8 cellular contexts compared by ENCODE assay signal in genomic region chr7:43260980-43261878, GRCh38.
DNase-seq lines count a peak whose midpoint lies in the region; ATAC-seq and TF ChIP-seq lines count a peak whose summit lies in the region.

No MANE protein-coding gene starts in this region.

- no peak overlapping the region for H3K9ac ChIP-seq in neural progenitor cell

- H4K20me1 ChIP-seq in neural progenitor cell (ENCODE audit: low read depth): no peaks in the 10 kb centered on the region

- TF ChIP-seq RAD21 in Ishikawa (IDR thresholded peaks at IDR 0.05; ENCODE audit: low read depth): peak; percentile 94

- no peak overlapping the region for H3K27ac Mint-ChIP-seq in CD4-positive, alpha-beta T cell
- H3K27ac Mint-ChIP-seq in activated T-cell treated with anti-CD3 and anti-CD28 coated beads, Interleukin-2, amount 50 U/mL, for 24 hours: no peak overlapping the region
- H3K27ac Mint-ChIP-seq in neural progenitor cell: no peak overlapping the region

- H3K36me3 ChIP-seq in Panc1 (ENCODE audit: control insufficient read depth, insufficient read depth, low read length) (no peaks in the 10 kb centered on the region), neural progenitor cell (no peaks in the 10 kb centered on the region), stomach (no peaks in the 10 kb centered on the region)

- peak; percentile 24 to 62 (median 38) for DNase-seq in CD4-positive, alpha-beta T cell
- DNase-seq in Panc1 (ENCODE audit: low read depth, low spot score) (peak; percentile 65), fibroblast of peridontal ligament (ENCODE audit: extremely low read depth) (peak; percentile 90), neural progenitor cell (ENCODE audit: low spot score) (peak; percentile 92), stomach (peak; percentile 78)
- peak; percentile 68 for DNase-seq in activated T-cell treated with anti-CD3 and anti-CD28 coated beads, Interleukin-2, amount 50 U/mL, for 24 hours

- no peak overlapping the region for H3K4me2 ChIP-seq in neural progenitor cell

- BruUV-seq in Panc1 (replicated peaks; lab: Mats Ljungman, UMichigan): no TSS peak

- intact Hi-C loops in CD4-positive, alpha-beta T cell (cut with DNase I, micrococcal nuclease): loop anchor here (2.0 to 10.0 kb wide), 3 partner anchors 316 to 460 kb away; no protein-coding TSS in a partner anchor
- intact Hi-C loops in Panc1 (cut with micrococcal nuclease; ENCODE audit: unreplicated experiment) (loop anchor here (1.0 kb wide), 1 partner anchor 320 kb away; no protein-coding TSS in a partner anchor), stomach (cut with DNase I; ENCODE audit: low total_unique reads) (loop anchor here (5.0 kb wide), 1 partner anchor 319 kb away; no protein-coding TSS in a partner anchor)

- no peak overlapping the region for H2AFZ ChIP-seq in neural progenitor cell (replicated peaks)

- H3K4me3 ChIP-seq in Panc1 (ENCODE audit: low read depth in 2 of 2, low read length in 2 of 2): no peak overlapping the region
- H3K4me3 ChIP-seq in neural progenitor cell: no peak overlapping the region
- H3K4me3 ChIP-seq in stomach: no peak overlapping the region

- 20 to 31% (median 23%) methylated on average over 8 of the region's 8 CpGs for WGBS in stomach, 5 donors

- H3K27me3 Mint-ChIP-seq in CD4-positive, alpha-beta T cell: peaks cover 24% of the 10 kb centered on the region
- H3K27me3 Mint-ChIP-seq in activated T-cell treated with anti-CD3 and anti-CD28 coated beads, Interleukin-2, amount 50 U/mL, for 24 hours: peaks cover 22% of the 10 kb centered on the region
- no peaks in the 10 kb centered on the region for H3K27me3 Mint-ChIP-seq in neural progenitor cell (ENCODE audit: insufficient read depth, low read depth)

- no peak overlapping the region for H3K4me3 Mint-ChIP-seq in CD4-positive, alpha-beta T cell
- no peak overlapping the region for H3K4me3 Mint-ChIP-seq in activated T-cell treated with anti-CD3 and anti-CD28 coated beads, Interleukin-2, amount 50 U/mL, for 24 hours
- no peak overlapping the region for H3K4me3 Mint-ChIP-seq in neural progenitor cell

- no peak for TF ChIP-seq EP300 in Ishikawa (IDR thresholded peaks at IDR 0.05; ENCODE audit: borderline replicate concordance)
- TF ChIP-seq EP300 in stomach (IDR thresholded peaks at IDR 0.05): no peak

- H3K36me3 Mint-ChIP-seq in CD4-positive, alpha-beta T cell (ENCODE audit: low read depth): no peaks in the 10 kb centered on the region
- H3K36me3 Mint-ChIP-seq in activated T-cell treated with anti-CD3 and anti-CD28 coated beads, Interleukin-2, amount 50 U/mL, for 24 hours (ENCODE audit: low read depth): no peaks in the 10 kb centered on the region
- H3K36me3 Mint-ChIP-seq in neural progenitor cell: no peaks in the 10 kb centered on the region

- H3K79me2 ChIP-seq in neural progenitor cell (ENCODE audit: low read depth): no peaks in the 10 kb centered on the region

- in situ Hi-C loops in Panc1 (cut with HindIII; ENCODE audit: low pct_unique_long_range_greater_than_20kb, low sequenced_read_pairs): no loop called here

- no peak overlapping the region for H3K27ac ChIP-seq in CD4-positive, alpha-beta T cell (ENCODE audit: low read depth, low read length)
- no peak overlapping the region for H3K27ac ChIP-seq in Panc1 (ENCODE audit: low read length)
- no peak overlapping the region for H3K27ac ChIP-seq in neural progenitor cell
- H3K27ac ChIP-seq in stomach: no peak overlapping the region

- TF ChIP-seq POLR2A in stomach (IDR thresholded peaks at IDR 0.05): no peak

- H3K9me3 Mint-ChIP-seq in CD4-positive, alpha-beta T cell: no peaks in the 10 kb centered on the region
- H3K9me3 Mint-ChIP-seq in activated T-cell treated with anti-CD3 and anti-CD28 coated beads, Interleukin-2, amount 50 U/mL, for 24 hours: no peaks in the 10 kb centered on the region
- no peaks in the 10 kb centered on the region for H3K9me3 Mint-ChIP-seq in neural progenitor cell

- H3K4me1 ChIP-seq in Panc1 (ENCODE audit: control insufficient read depth, insufficient read depth, low read length) (no peaks in the 10 kb centered on the region; the same call in 1 of the 2 replicates), neural progenitor cell (no peaks in the 10 kb centered on the region), stomach (peaks cover 0 to 7% (median 3%) of the 10 kb centered on the region in 4 donors)

- no peaks in the 10 kb centered on the region for H3K4me1 Mint-ChIP-seq in CD4-positive, alpha-beta T cell (ENCODE audit: low read depth)
- no peaks in the 10 kb centered on the region for H3K4me1 Mint-ChIP-seq in activated T-cell treated with anti-CD3 and anti-CD28 coated beads, Interleukin-2, amount 50 U/mL, for 24 hours (ENCODE audit: low read depth)
- no peaks in the 10 kb centered on the region for H3K4me1 Mint-ChIP-seq in neural progenitor cell

- no peaks in the 10 kb centered on the region for H3F3A ChIP-seq in neural progenitor cell (ENCODE audit: low read depth)

- POLR2A ChIA-PET in CD4-positive, alpha-beta T cell (lab: Charles Lee): no interaction called here
- POLR2A ChIA-PET in Panc1 (lab: Charles Lee): no interaction called here

- H3K9me3 ChIP-seq in CD4-positive, alpha-beta T cell (ENCODE audit: control insufficient read depth, low read length): no peaks in the 10 kb centered on the region
- H3K9me3 ChIP-seq in Panc1 (ENCODE audit: control insufficient read depth, insufficient read depth, low read depth, low read length) (no peaks in the 10 kb centered on the region), neural progenitor cell (ENCODE audit: low read depth) (no peaks in the 10 kb centered on the region), stomach (no peaks in the 10 kb centered on the region)

- CTCF ChIA-PET in CD4-positive, alpha-beta T cell (lab: Charles Lee): interaction anchor here (1.2 kb wide), 1 partner anchor 16 kb away, joined by 3 read pairs; no protein-coding TSS in a partner anchor
- CTCF ChIA-PET in Panc1 (lab: Charles Lee): interaction anchor here (0.5 to 0.8 kb wide), 3 partner anchors 178 to 334 kb away, joined by 3 to 8 read pairs (median 3); no protein-coding TSS in a partner anchor

- peak; percentile 32 for ATAC-seq in CD4-positive, alpha-beta T cell (ENCODE audit: poor library complexity)
- ATAC-seq in GM19452 (IDR thresholded peaks at IDR 0.05; ENCODE audit: unreplicated experiment) (peak; percentile 80), Panc1 (peak; percentile 98)

- H3K27me3 ChIP-seq in CD4-positive, alpha-beta T cell (ENCODE audit: control insufficient read depth, insufficient read depth, low read length): peaks cover 4% of the 10 kb centered on the region
- H3K27me3 ChIP-seq in Panc1 (ENCODE audit: control insufficient read depth, insufficient read depth, low read length): no peaks in the 10 kb centered on the region
- H3K27me3 ChIP-seq in neural progenitor cell: no peaks in the 10 kb centered on the region
- H3K27me3 ChIP-seq in stomach: no peaks in the 10 kb centered on the region

- peak; percentile 89 for TF ChIP-seq CTCF in CD4-positive, alpha-beta T cell (IDR thresholded peaks at IDR 0.05)
- TF ChIP-seq CTCF in Panc1 (IDR thresholded peaks at IDR 0.05) (peak; percentile 96), neural progenitor cell (IDR thresholded peaks at IDR 0.05) (peak; percentile 96), stomach (IDR thresholded peaks at IDR 0.05) (peak in 5 of 7 experiments; percentile 54 to 92 (median 87))

TF ChIP-seq in Ishikawa, 13 proteins besides CTCF, POLR2A, EP300 and RAD21:
- TF ChIP-seq EGR1 (IDR thresholded peaks at IDR 0.05): no peak
- no peak for TF ChIP-seq ZBTB7A (IDR thresholded peaks at IDR 0.05; ENCODE audit: low read depth)
- no peak for TF ChIP-seq CREB1 (IDR thresholded peaks at IDR 0.05; ENCODE audit: low read depth)
- no peak for TF ChIP-seq TEAD4 (IDR thresholded peaks at IDR 0.05)
- no peak for TF ChIP-seq NFIC (IDR thresholded peaks at IDR 0.05)
- no peak for TF ChIP-seq MAX (IDR thresholded peaks at IDR 0.05)
- no peak for TF ChIP-seq REST (IDR thresholded peaks at IDR 0.05; ENCODE audit: low read depth)
- TF ChIP-seq CEBPB (IDR thresholded peaks at IDR 0.05): no peak
- no peak for TF ChIP-seq TAF1 (IDR thresholded peaks at IDR 0.05; ENCODE audit: low read depth)
- TF ChIP-seq FOXM1 (IDR thresholded peaks at IDR 0.05; ENCODE audit: borderline replicate concordance, low read depth): no peak
- TF ChIP-seq TCF12 (IDR thresholded peaks at IDR 0.05; ENCODE audit: low read depth): no peak
- TF ChIP-seq, protein P1, sequence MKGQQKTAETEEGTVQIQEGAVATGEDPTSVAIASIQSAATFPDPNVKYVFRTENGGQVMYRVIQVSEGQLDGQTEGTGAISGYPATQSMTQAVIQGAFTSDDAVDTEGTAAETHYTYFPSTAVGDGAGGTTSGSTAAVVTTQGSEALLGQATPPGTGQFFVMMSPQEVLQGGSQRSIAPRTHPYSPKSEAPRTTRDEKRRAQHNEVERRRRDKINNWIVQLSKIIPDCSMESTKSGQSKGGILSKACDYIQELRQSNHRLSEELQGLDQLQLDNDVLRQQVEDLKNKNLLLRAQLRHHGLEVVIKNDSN (IDR thresholded peaks at IDR 0.05): no peak
- no peak for TF ChIP-seq YY1 (IDR thresholded peaks at IDR 0.05; ENCODE audit: low read depth)

Comparison
In these comparisons a context has a peak if more than half of its experiments do, and no peak if none do; other contexts are left out.
1. ATAC-seq: peak in every context shown above with its lines; median percentile 98 in Panc1; 80 in GM19452; 32 in CD4-positive, alpha-beta T cell.
2. DNase-seq: peak in every context shown above with its lines; median percentile 92 in neural progenitor cell; 90 in fibroblast of peridontal ligament; 78 in stomach; 68 in activated T-cell treated with anti-CD3 and anti-CD28 coated beads, Interleukin-2, amount 50 U/mL, for 24 hours; 65 in Panc1; 38 in CD4-positive, alpha-beta T cell.